In the genomic region with DNA sequence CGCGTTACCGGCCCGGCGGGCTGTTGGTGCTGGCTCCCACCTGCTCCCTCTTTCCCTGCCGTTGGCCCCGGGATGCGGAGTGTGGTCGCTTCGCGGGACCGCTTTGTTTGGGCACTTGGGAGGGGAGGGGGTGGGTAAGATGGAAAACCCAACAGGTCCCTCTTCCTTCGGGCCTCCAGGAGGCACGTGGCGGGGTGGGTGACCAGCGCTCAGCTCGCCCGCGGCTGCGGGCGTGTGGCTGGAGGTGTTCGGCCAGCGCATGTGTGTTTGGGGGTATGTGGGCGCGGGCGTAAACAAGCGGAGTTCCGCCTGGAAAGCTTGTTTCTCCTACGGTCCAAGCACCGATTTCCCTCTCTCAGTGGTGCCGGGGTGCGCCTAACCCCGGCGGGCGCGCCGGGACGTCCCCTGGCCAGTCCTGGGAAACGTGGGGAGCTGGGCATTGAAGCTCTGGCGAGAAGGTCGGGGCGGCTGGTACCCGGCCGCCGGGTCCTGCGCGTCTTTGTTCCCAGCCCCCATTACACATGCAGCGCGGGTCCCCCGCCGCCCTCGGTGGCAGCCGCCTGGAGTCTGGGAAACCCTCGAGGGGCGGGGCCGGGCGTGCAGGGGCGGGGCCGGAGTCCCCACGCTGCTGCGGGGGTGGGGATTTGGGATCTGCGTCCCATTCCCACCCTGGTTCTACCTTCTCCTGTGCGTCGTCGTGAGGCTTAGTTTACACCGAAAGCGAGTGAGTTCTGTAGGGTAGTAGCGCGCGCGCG, we compare ENCODE assay signal across 9 cellular contexts. TPM values are rescaled to one million over a fixed set of nuclear protein-coding genes. Genes with fewer than 3 reads are reported as not detected.
DNase-seq lines count a peak whose midpoint lies in the region; ATAC-seq, FAIRE-seq and TF ChIP-seq lines count a peak whose summit lies in the region.
"Had no signal": no experiment of that assay in that cellular context is flagged by ENCODE, and none has a peak within 500 bp of the region (broad histone marks: within the 10 kb centered on the region; RNA-seq: fewer than 3 reads in every experiment).

No MANE protein-coding gene starts in this region.

- no peaks in the 10 kb centered on the region for H3K9me3 Mint-ChIP-seq in astrocyte (ENCODE audit: unreplicated experiment)
- peaks cover 8% of the 10 kb centered on the region for H3K9me3 Mint-ChIP-seq in progenitor cell of endocrine pancreas (ENCODE audit: low read depth)

- no peak for ATAC-seq in GM21529 (IDR thresholded peaks at IDR 0.05; ENCODE audit: unreplicated experiment)

- H3K36me3 Mint-ChIP-seq in astrocyte (ENCODE audit: low read depth, unreplicated experiment) (no peaks in the 10 kb centered on the region), progenitor cell of endocrine pancreas (ENCODE audit: insufficient read depth) (peaks cover 7% of the 10 kb centered on the region)

- H3K9ac ChIP-seq in astrocyte (ENCODE audit: low read length): peak overlapping the region; percentile 86

- TF ChIP-seq POLR2A in GM12891 (IDR thresholded peaks at IDR 0.05; ENCODE audit: low read depth, low read length): no peak

- FAIRE-seq in GM12891 (lab: Jason Lieb, UNC) (no peak), astrocyte (lab: Jason Lieb, UNC) (no peak)
- FAIRE-seq: GM18507 had no signal

- peak overlapping the region; percentile 97 for H3K4me3 Mint-ChIP-seq in astrocyte (ENCODE audit: unreplicated experiment)
- H3K4me3 Mint-ChIP-seq in progenitor cell of endocrine pancreas (ENCODE audit: low read depth): peak overlapping the region; percentile 99

- H3K9me3 ChIP-seq in astrocyte (ENCODE audit: insufficient read depth, low read depth, low read length): no peaks in the 10 kb centered on the region

- peak overlapping the region; percentile 69 for H3K27ac Mint-ChIP-seq in astrocyte (ENCODE audit: unreplicated experiment)
- H3K27ac Mint-ChIP-seq in progenitor cell of endocrine pancreas: peak overlapping the region; percentile 100

- H3K27ac ChIP-seq in 22Rv1: peak overlapping the region; percentile 95
- H3K27ac ChIP-seq in astrocyte (ENCODE audit: low read depth, low read length): no peak overlapping the region

- H3K4me1 Mint-ChIP-seq in astrocyte (ENCODE audit: low read depth, unreplicated experiment): no peaks in the 10 kb centered on the region
- peaks cover 34% of the 10 kb centered on the region for H3K4me1 Mint-ChIP-seq in progenitor cell of endocrine pancreas (ENCODE audit: low read depth)

- TF ChIP-seq CTCF in 22Rv1 (IDR thresholded peaks at IDR 0.05): no peak
- TF ChIP-seq CTCF in astrocyte (IDR thresholded peaks at IDR 0.05; ENCODE audit: insufficient read depth, low read depth, low read length): no peak
- no peak for TF ChIP-seq CTCF in progenitor cell of endocrine pancreas (IDR thresholded peaks at IDR 0.05; ENCODE audit: unreplicated experiment)

- H3K27me3 Mint-ChIP-seq in astrocyte (ENCODE audit: low read depth, unreplicated experiment): no peaks in the 10 kb centered on the region
- no peaks in the 10 kb centered on the region for H3K27me3 Mint-ChIP-seq in progenitor cell of endocrine pancreas

- peaks cover 35% of the 10 kb centered on the region for H4K20me1 ChIP-seq in astrocyte (ENCODE audit: insufficient read depth, low read length)

- peaks cover 8% of the 10 kb centered on the region for H3K4me1 ChIP-seq in astrocyte (ENCODE audit: insufficient read depth, low read length)

- H3K4me3 ChIP-seq in astrocyte (ENCODE audit: insufficient read depth, low read depth, low read length): peak overlapping the region; percentile 78

- peak; percentile 46 for DNase-seq in GM12891 (ENCODE audit: insufficient read length, low spot score)
- peak; percentile 96 for DNase-seq in HuH-7 (ENCODE audit: low spot score)
- peak; percentile 62 for DNase-seq in RPMI7951 (ENCODE audit: low read depth)
- DNase-seq in astrocyte (ENCODE audit: low read depth): no peak
- DNase-seq in hepatic stellate cell (ENCODE audit: low spot score): peak; percentile 61
- DNase-seq in progenitor cell of endocrine pancreas (ENCODE audit: low spot score, unreplicated experiment): peak; percentile 80

- H3K79me2 ChIP-seq in astrocyte (ENCODE audit: insufficient read depth, low read length): peaks cover 19% of the 10 kb centered on the region

- peak overlapping the region; percentile 98 for H3K4me2 ChIP-seq in astrocyte (ENCODE audit: low read length)

- H3K36me3 ChIP-seq in astrocyte (ENCODE audit: insufficient read depth, low read length): no peaks in the 10 kb centered on the region

- peak overlapping the region; percentile 87 for H2AFZ ChIP-seq in astrocyte (ENCODE audit: low read depth, low read length)

- H3K27me3 ChIP-seq in astrocyte (ENCODE audit: insufficient read depth, low read length): no peaks in the 10 kb centered on the region

TF ChIP-seq in GM12891, 5 proteins besides CTCF, POLR2A, EP300 and RAD21:
- TF ChIP-seq PAX5 (IDR thresholded peaks at IDR 0.05; ENCODE audit: insufficient read depth, low read length, severe bottlenecking): no peak
- TF ChIP-seq POLR2AphosphoS5 (IDR thresholded peaks at IDR 0.05; ENCODE audit: low read depth, low read length): no peak
- TF ChIP-seq SPI1 (IDR thresholded peaks at IDR 0.05; ENCODE audit: low read depth, low read length): no peak
- no peak for TF ChIP-seq POU2F2 (IDR thresholded peaks at IDR 0.05; ENCODE audit: low read depth, low read length)
- no peak for TF ChIP-seq TAF1 (IDR thresholded peaks at IDR 0.05; ENCODE audit: low read depth, low read length)

RNA-seq across cellular contexts. Expression of a gene that starts 1.4 kb away (rescaled TPM):
- polyA plus RNA-seq in GM12891 (2012; ENCODE audit: low read depth, missing spikeins): 0.53 TPM
- total RNA-seq in RPMI7951 (2014; rRNA removed; shearing (Covaris generic)): 1.2 and 1.8 TPM in 2 replicates
- total RNA-seq in astrocyte: 12.7 and 14.7 TPM in 2 replicates
- total RNA-seq in progenitor cell of endocrine pancreas: 77.6 and 83.9 TPM in 2 replicates

RNA-seq across cellular contexts. Expression of a gene that starts 41.1 kb away (rescaled TPM):
- 7.6 TPM for polyA plus RNA-seq in GM12891 (2012; ENCODE audit: low read depth, missing spikeins)
- 6.8 and 8.1 TPM in 2 replicates for total RNA-seq in RPMI7951 (2014; rRNA removed; shearing (Covaris generic))
- total RNA-seq in astrocyte (11.5 and 12.0 TPM in 2 replicates), progenitor cell of endocrine pancreas (15.2 and 16.5 TPM in 2 replicates)
